In the genomic region with DNA sequence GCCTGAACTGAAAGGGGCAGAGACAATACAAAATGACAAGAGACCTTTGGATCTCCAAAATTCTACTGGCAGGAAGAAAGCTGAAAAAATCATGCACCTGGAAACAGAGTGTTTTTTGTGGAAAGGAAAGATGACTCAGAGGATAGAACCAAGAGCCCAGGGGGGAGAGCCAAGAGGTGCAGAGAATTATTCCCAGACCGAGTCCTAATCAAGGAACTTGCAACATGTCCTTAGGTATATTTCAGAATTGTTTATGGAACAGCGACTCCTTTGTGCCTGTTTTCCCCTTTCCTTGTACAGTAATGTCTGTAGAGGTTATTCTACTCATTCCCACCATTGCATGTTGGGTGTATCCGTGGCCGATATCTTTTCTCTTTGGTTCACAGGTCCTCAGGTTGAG, we compare ENCODE assay signal across 19 cellular contexts.
DNase-seq lines count a peak whose midpoint lies in the region; ATAC-seq, FAIRE-seq and TF ChIP-seq lines count a peak whose summit lies in the region.
"Had no signal": no experiment of that assay in that cellular context is flagged by ENCODE, and none has a peak within 500 bp of the region (broad histone marks: within the 10 kb centered on the region; RNA-seq: fewer than 3 reads in every experiment).

No MANE protein-coding gene starts in this region.

- H3K9ac ChIP-seq in K562 (ENCODE audit: insufficient read depth in 1 of 2, low read depth in 2 of 2, low read length in 2 of 2): peak overlapping the region in 1 of 2 experiments; percentile 60; a peak in 1 of 4 replicates

- FAIRE-seq in K562 (lab: Jason Lieb, UNC): no peak
- FAIRE-seq: GM12892, HepG2, HTR-8/SVneo had no signal

- no peaks in the 10 kb centered on the region for H3K9me2 ChIP-seq in hepatocyte (replicated peaks; ENCODE audit: insufficient read depth)

- no peaks in the 10 kb centered on the region for H4K20me1 ChIP-seq in K562 (replicated peaks; ENCODE audit: control insufficient read depth, insufficient read depth, low read length)
- no peaks in the 10 kb centered on the region for H4K20me1 ChIP-seq in hepatocyte (ENCODE audit: insufficient read depth, poor library complexity, severe bottlenecking)

- H3K79me2 ChIP-seq in K562 (ENCODE audit: control insufficient read depth, insufficient read depth, low read length) (no peaks in the 10 kb centered on the region), hepatocyte (no peaks in the 10 kb centered on the region)

- no peak overlapping the region for H3K27ac Mint-ChIP-seq in MCF 10A (ENCODE audit: low read depth, unreplicated experiment)
- H3K27ac Mint-ChIP-seq: B cell; CD8-positive, alpha-beta memory T cell; GM23338 had no signal

- TF ChIP-seq RAD21 in K562 (CRISPR knock-in tag; conservative IDR thresholded peaks at IDR 0.05 in 1 of 2, IDR thresholded peaks at IDR 0.05 in 1 of 2): no peak

- H3K9me1 ChIP-seq in K562 (ENCODE audit: control insufficient read depth, insufficient read depth, low read length): no peaks in the 10 kb centered on the region

- in situ Hi-C loops in K562 (cut with MboI): no loop called here

- H3K27me3 ChIP-seq in breast epithelium (peaks cover 0 to 24% of the 10 kb centered on the region in 2 donors), K562 (ENCODE audit: control insufficient read depth in 2 of 2, insufficient read depth in 2 of 2, low read length in 2 of 2) (no peaks in the 10 kb centered on the region), foreskin keratinocyte (no peaks in the 10 kb centered on the region), hepatocyte (no peaks in the 10 kb centered on the region)

- no peaks in the 10 kb centered on the region for H3K27me3 Mint-ChIP-seq in MCF 10A (ENCODE audit: insufficient read depth, unreplicated experiment)
- H3K27me3 Mint-ChIP-seq: B cell had no signal

- H3K4me3 ChIP-seq in breast epithelium (no peak overlapping the region), HEK293 (ENCODE audit: low read depth, low read length) (no peak overlapping the region), K562 (no peak overlapping the region), hepatocyte (no peak overlapping the region)
- H3K4me3 ChIP-seq: GM23338 had no signal

- peak; percentile 38 for DNase-seq in MCF 10A (ENCODE audit: unreplicated experiment)
- DNase-seq in breast epithelium (ENCODE audit: low spot score in 2 of 2): no peak
- DNase-seq in K562 (ENCODE audit: extremely low read depth in 1 of 4, low spot score in 3 of 4): no peak
- DNase-seq in foreskin keratinocyte: peak; percentile 0 to 18
- no peak for DNase-seq in retina
- DNase-seq in kidney tubule cell (ENCODE audit: low spot score): no peak
- no peak for DNase-seq in hepatocyte (ENCODE audit: low spot score)
- DNase-seq: 8988T; Caco-2; CD8-positive, alpha-beta memory T cell; DND-41; GDM1; H7 had no signal

- WGBS in K562 (ENCODE audit: insufficient coverage, low coverage, missing lambda C conversion rate): 2% methylated on average over 4 of the region's 4 CpGs
- WGBS in hepatocyte (ENCODE audit: low lambda C conversion rate, missing lambda C conversion rate): 80% methylated on average over 4 of the region's 4 CpGs

- no peaks in the 10 kb centered on the region for H3K9me3 ChIP-seq in breast epithelium
- no peaks in the 10 kb centered on the region for H3K9me3 ChIP-seq in HEK293 (ENCODE audit: control insufficient read depth, insufficient read depth, low read depth, low read length)
- H3K9me3 ChIP-seq in K562 (replicated peaks; ENCODE audit: control insufficient read depth, insufficient read depth, low read depth, low read length): no peaks in the 10 kb centered on the region
- no peaks in the 10 kb centered on the region for H3K9me3 ChIP-seq in hepatocyte (ENCODE audit: low read depth)
- H3K9me3 ChIP-seq: Caco-2 had no signal

- peak overlapping the region; percentile 76; the same call in 1 of the 2 replicates for H2AFZ ChIP-seq in K562 (ENCODE audit: low read depth, low read length)
- H2AFZ ChIP-seq in hepatocyte: no peak overlapping the region
- H2AFZ ChIP-seq: GM23338 had no signal

- POLR2A ChIA-PET in MCF 10A (lab: Yijun Ruan, JAX): no interaction called here
- POLR2A ChIA-PET in HEK293 (lab: Yijun Ruan, JAX): interaction anchor here (0.7 kb wide), 1 partner anchor 237 kb away, joined by 3 read pairs; no protein-coding TSS in a partner anchor
- POLR2A ChIA-PET in K562 (lab: Yijun Ruan, JAX): interaction anchor here (1.7 kb wide), 1 partner anchor 11 kb away, joined by 7 read pairs; no protein-coding TSS in a partner anchor

- ATAC-seq in K562 (peak; percentile 16; the same call in 2 of the 3 replicates), foreskin keratinocyte (no peak)
- ATAC-seq: GM23338, HepG2 had no signal

- H3K4me2 ChIP-seq in K562 (ENCODE audit: insufficient read depth, low read length) (peak overlapping the region; percentile 51), hepatocyte (no peak overlapping the region)
- H3K4me2 ChIP-seq: GM23338 had no signal

- CTCF ChIA-PET in MCF 10A (lab: Yijun Ruan, JAX) (interaction anchor here (1.1 kb wide), 1 partner anchor 23 kb away, joined by 3 read pairs; no protein-coding TSS in a partner anchor), HEK293 (lab: Yijun Ruan, JAX) (interaction anchor here (0.6 kb wide), 1 partner anchor 29 kb away, joined by 3 read pairs; no protein-coding TSS in a partner anchor), K562 (lab: Yijun Ruan, JAX; ENCODE audit: low intra/inter-chr PET ratio) (no interaction called here)

- intact Hi-C loops in MCF 10A (cut with micrococcal nuclease) (no loop called here), breast epithelium (cut with DNase I; ENCODE audit: low total_unique reads) (no loop called here), K562 (cut with micrococcal nuclease) (loop anchor here (2.0 to 5.0 kb wide), 2 partner anchors 14 to 117 kb away; no protein-coding TSS in a partner anchor)

- no peaks in the 10 kb centered on the region for H3K9me3 Mint-ChIP-seq in MCF 10A (ENCODE audit: unreplicated experiment)
- H3K9me3 Mint-ChIP-seq: GM23338 had no signal

- H3K4me3 Mint-ChIP-seq in MCF 10A (ENCODE audit: unreplicated experiment): no peak overlapping the region
- H3K4me3 Mint-ChIP-seq: B cell; CD8-positive, alpha-beta memory T cell; GM23338 had no signal

- H3K4me1 Mint-ChIP-seq in MCF 10A (ENCODE audit: insufficient read depth, unreplicated experiment): peaks cover 17% of the 10 kb centered on the region
- H3K4me1 Mint-ChIP-seq: B cell; CD8-positive, alpha-beta memory T cell; GM23338 had no signal

- H3K36me3 Mint-ChIP-seq in MCF 10A (ENCODE audit: insufficient read depth, unreplicated experiment): no peaks in the 10 kb centered on the region

- H3K36me3 ChIP-seq in breast epithelium (no peaks in the 10 kb centered on the region), HEK293 (ENCODE audit: control insufficient read depth in 2 of 2, insufficient read depth in 1 of 2, low read length in 2 of 2) (no peaks in the 10 kb centered on the region), K562 (ENCODE audit: control insufficient read depth, insufficient read depth, low read length) (no peaks in the 10 kb centered on the region), hepatocyte (replicated peaks; ENCODE audit: insufficient read depth, low read depth) (no peaks in the 10 kb centered on the region)

- H3K27ac ChIP-seq in breast epithelium (no peak overlapping the region), HEK293 (ENCODE audit: extremely low read depth, low read depth, low read length) (no peak overlapping the region), K562 (ENCODE audit: extremely low read depth, low read depth, low read length) (peak overlapping the region; percentile 95), foreskin keratinocyte (no peak overlapping the region), hepatocyte (no peak overlapping the region)

- TF ChIP-seq EP300 in K562 (IDR thresholded peaks at IDR 0.05; ENCODE audit: low read length): no peak

- no TSS peak for BruUV-seq in MCF 10A (replicated peaks; lab: Mats Ljungman, UMichigan)
- BruUV-seq in K562 (replicated peaks; lab: Mats Ljungman, UMichigan): no TSS peak

- TF ChIP-seq CTCF in MCF 10A (IDR thresholded peaks at IDR 0.05; ENCODE audit: unreplicated experiment) (no peak), breast epithelium (IDR thresholded peaks at IDR 0.05) (no peak), HEK293 (tag by site-specific recombination; IDR thresholded peaks at IDR 0.05) (no peak), K562 (IDR thresholded peaks at IDR 0.05 in 2 of 3, conservative IDR thresholded peaks at IDR 0.05 in 1 of 3; ENCODE audit: insufficient read depth in 2 of 3, low read depth in 1 of 3, low read length in 3 of 3) (no peak), foreskin keratinocyte (conservative IDR thresholded peaks at IDR 0.05) (no peak), hepatocyte (IDR thresholded peaks at IDR 0.05; ENCODE audit: poor library complexity) (no peak)

- TF ChIP-seq POLR2A in breast epithelium (IDR thresholded peaks at IDR 0.05): no peak
- no peak for TF ChIP-seq POLR2A in K562 (conservative IDR thresholded peaks at IDR 0.05)

- no peaks in the 10 kb centered on the region for H3K4me1 ChIP-seq in breast epithelium
- H3K4me1 ChIP-seq in HEK293 (ENCODE audit: control insufficient read depth, insufficient read depth, low read length): no peaks in the 10 kb centered on the region
- peaks cover 3 to 33% of the 10 kb centered on the region in 2 experiments; a peak in 3 of 5 replicates for H3K4me1 ChIP-seq in K562 (replicated peaks in 1 of 2; ENCODE audit: control insufficient read depth in 2 of 2, insufficient read depth in 2 of 2, low read length in 2 of 2)
- H3K4me1 ChIP-seq in foreskin keratinocyte: no peaks in the 10 kb centered on the region
- H3K4me1 ChIP-seq in hepatocyte (ENCODE audit: insufficient read depth): no peaks in the 10 kb centered on the region
- H3K4me1 ChIP-seq: Caco-2 had no signal

TF ChIP-seq in K562, 482 proteins besides CTCF, POLR2A, EP300 and RAD21 (continues in another document):
- TF ChIP-seq HMGXB4 (CRISPR knock-in tag; IDR thresholded peaks at IDR 0.05) (no peak), E2F3 (CRISPR knock-in tag; IDR thresholded peaks at IDR 0.05) (no peak), HEY1 (CRISPR knock-in tag; IDR thresholded peaks at IDR 0.05; ENCODE audit: borderline replicate concordance) (no peak), JUND (IDR thresholded peaks at IDR 0.05; ENCODE audit: borderline replicate concordance, low read depth, low read length) (peak; percentile 30; the same call in 1 of the 2 replicates), JUND (tag; IDR thresholded peaks at IDR 0.05; ENCODE audit: borderline replicate concordance, low read depth, low read length) (0 out of 3 replicates have a peak, but pooled peaks have one; percentile 53)

Comparison
In these comparisons a context has a peak if more than half of its experiments do, and no peak if none do; other contexts are left out.
1. DNase-seq: peak in MCF 10A (single experiment) and foreskin keratinocyte (2 of 2); none in breast epithelium (0 of 2), K562 (0 of 4), retina (single experiment), kidney tubule cell (single experiment) and hepatocyte (single experiment).